In genomic region chr3:177385831-177386301, GRCh38 we compare ENCODE assay signal across 16 cellular contexts.
A peak's percentile ranks its signal among the peaks of the same experiment; 100 is the strongest.
DNase-seq lines count a peak whose midpoint lies in the region; ATAC-seq and TF ChIP-seq lines count a peak whose summit lies in the region.
"Had no signal": no experiment of that assay in that cellular context is flagged by ENCODE, and none has a peak within 500 bp of the region (broad histone marks: within the 10 kb centered on the region; RNA-seq: fewer than 3 reads in every experiment).

No MANE protein-coding gene starts in this region.

- H3K9me3 ChIP-seq in AG04450 (ENCODE audit: control insufficient read depth, insufficient read depth, low read length), result no peaks in the 10 kb centered on the region
- H3K9me3 ChIP-seq: prostate gland, testis had no signal

- H3K27me3 ChIP-seq in AG04450 (ENCODE audit: control insufficient read depth, insufficient read depth, low read length), result no peaks in the 10 kb centered on the region
- H3K27me3 ChIP-seq: testis had no signal

- H3K27ac ChIP-seq in AG04450 (ENCODE audit: low read depth, low read length), result no peak overlapping the region
- H3K27ac ChIP-seq in substantia nigra (ENCODE audit: low read depth, low read length, poor library complexity, severe bottlenecking), result no peak overlapping the region
- H3K27ac ChIP-seq: lower lobe of right lung, prostate gland, testis had no signal

- no peak for ATAC-seq in GM19023 (IDR thresholded peaks at IDR 0.05; ENCODE audit: unreplicated experiment)
- ATAC-seq: lower lobe of right lung had no signal

- H3K4me3 ChIP-seq in AG04450 (ENCODE audit: low read depth, low read length) (no peak overlapping the region), HFF-Myc (replicated peaks; ENCODE audit: low read depth, low read length) (no peak overlapping the region), astrocyte of the spinal cord (ENCODE audit: low read depth, low read length) (no peak overlapping the region)
- H3K4me3 ChIP-seq: lower lobe of right lung, prostate gland, testis had no signal

- in situ Hi-C loops in astrocyte of the spinal cord (cut with HindIII; ENCODE audit: low sequenced_read_pairs), result no loop called here

- POLR2A ChIA-PET in AG04450 (lab: Yijun Ruan, JAX), result no interaction called here

- TF ChIP-seq CTCF in AG04450 (IDR thresholded peaks at IDR 0.05; ENCODE audit: low read depth, low read length) (no peak), HFF-Myc (IDR thresholded peaks at IDR 0.05; ENCODE audit: low read depth, low read length, missing control alignments) (no peak), astrocyte of the spinal cord (IDR thresholded peaks at IDR 0.05; ENCODE audit: low read depth, low read length) (no peak)

- DNase-seq in AG04450 (ENCODE audit: low read depth, low spot score), result peak; percentile 8
- peak; percentile 16 for DNase-seq in HFF-Myc (ENCODE audit: extremely low read depth, low read depth)
- peak; percentile 38 for DNase-seq in astrocyte of the spinal cord (ENCODE audit: low read depth, low spot score)
- peak; percentile 12 for DNase-seq in kidney glomerular epithelial cell (lab: John Stamatoyannopoulos, UW)
- DNase-seq in retina, result no peak
- DNase-seq in substantia nigra (lab: John Stamatoyannopoulos, UW), result no peak
- DNase-seq in D341Med (ENCODE audit: low spot score), result no peak
- DNase-seq: activated CD4-positive, alpha-beta T cell treated with anti-CD3 and anti-CD28 coated beads, Interleukin-2, amount 10 ng/mL, durations not matched to agents 24 days and 14 days; C1 segment of cervical spinal cord; cerebellar nuclear complex; lower lobe of right lung; NCI-H1048; NCI-H526 treated with DMSO at 0.1 percent for 48 hours; testis had no signal

- CTCF ChIA-PET in AG04450 (lab: Charles Lee), result interaction anchor here (1.7 kb wide), 1 partner anchor 999 kb away, joined by 6 read pairs; no protein-coding TSS in a partner anchor

Comparison
In these comparisons a context has a peak if more than half of its experiments do, and no peak if none do; other contexts are left out.
1. DNase-seq: peak in AG04450 (single experiment), HFF-Myc (single experiment), astrocyte of the spinal cord (single experiment) and kidney glomerular epithelial cell (single experiment); none in retina (single experiment), substantia nigra (0 of 49) and D341Med (single experiment).